8 cellular contexts compared by ENCODE assay signal in genomic region chr17:42019509-42020404, GRCh38. TPM values are rescaled to one million over a fixed set of nuclear protein-coding genes. Genes with fewer than 3 reads are reported as not detected.
DNase-seq lines count a peak whose midpoint lies in the region; ATAC-seq and TF ChIP-seq lines count a peak whose summit lies in the region.

Gene NKIRAS2, plus strand, starts transcription at chr17:42020090. Its CDS starts 1,488 bp downstream, at chr17:42021578.

- TF ChIP-seq EP300 in neural cell (conservative IDR thresholded peaks at IDR 0.05; ENCODE audit: poor library complexity, severe bottlenecking): peak; percentile 42

- H3K4me1 Mint-ChIP-seq in stimulated activated naive CD8-positive, alpha-beta T cell treated with anti-CD3 and anti-CD28 coated beads, Interleukin-15, amount 100 ng/mL, for 72 hours: peaks cover 65% of the 10 kb centered on the region

- H3F3A ChIP-seq in GM23248 (ENCODE audit: insufficient read depth): peaks cover 18% of the 10 kb centered on the region
- no peaks in the 10 kb centered on the region for H3F3A ChIP-seq in Loucy (ENCODE audit: low read depth)
- H3F3A ChIP-seq in neural cell (ENCODE audit: insufficient read depth, low read length, poor library complexity, severe bottlenecking): no peaks in the 10 kb centered on the region

- H3K4me3 ChIP-seq in GM23248 (peak within 1 kb of the TSS; percentile 87), Loucy (ENCODE audit: low read length, poor library complexity, severe bottlenecking) (peak within 1 kb of the TSS; percentile 94), fibroblast of the aortic adventitia (ENCODE audit: low read depth, low read length) (peak within 1 kb of the TSS; percentile 88), neural cell (ENCODE audit: low read length) (peak within 1 kb of the TSS; percentile 99)

- peak within 1 kb of the TSS; percentile 94 for H2AFZ ChIP-seq in GM23248
- peak within 1 kb of the TSS; percentile 84 for H2AFZ ChIP-seq in Loucy (ENCODE audit: low read length)
- peak within 1 kb of the TSS; percentile 74 for H2AFZ ChIP-seq in neural cell (ENCODE audit: low read depth, low read length)

- peak; percentile 78 for DNase-seq in DMS114 treated with DMSO at 0.1 percent for 48 hours (lab: John Stamatoyannopoulos, UW; ENCODE audit: unreplicated experiment)
- peak; percentile 97 for DNase-seq in GM23248
- peak; percentile 91 for DNase-seq in activated T-helper 9 cell treated with anti-CD3 and anti-CD28 coated beads, Interleukin-2, amount 50 U/mL, for 16 hours (ENCODE audit: low read depth)
- peak; percentile 83 for DNase-seq in fibroblast of the aortic adventitia (ENCODE audit: low read depth)
- DNase-seq in stimulated activated naive CD8-positive, alpha-beta T cell treated with anti-CD3 and anti-CD28 coated beads, Interleukin-15, amount 100 ng/mL, for 72 hours: peak; percentile 92 to 93

- peak within 1 kb of the TSS; percentile 93 for H3K9ac ChIP-seq in GM23248
- peak within 1 kb of the TSS; percentile 96 for H3K9ac ChIP-seq in Loucy (ENCODE audit: low read depth, low read length, poor library complexity, severe bottlenecking)
- H3K9ac ChIP-seq in neural cell (ENCODE audit: low read length): peak within 1 kb of the TSS; percentile 96

- H3K27ac Mint-ChIP-seq in stimulated activated naive CD8-positive, alpha-beta T cell treated with anti-CD3 and anti-CD28 coated beads, Interleukin-15, amount 100 ng/mL, for 72 hours: peak within 1 kb of the TSS; percentile 63 to 96

- peaks cover 20% of the 10 kb centered on the region for H3K4me1 ChIP-seq in GM23248 (ENCODE audit: insufficient read depth)
- H3K4me1 ChIP-seq in Loucy (ENCODE audit: insufficient read depth, low read length, poor library complexity, severe bottlenecking): peaks cover 42% of the 10 kb centered on the region

- peak; percentile 83 for TF ChIP-seq CTCF in Loucy (conservative IDR thresholded peaks at IDR 0.05; ENCODE audit: low read length)
- TF ChIP-seq CTCF in fibroblast of the aortic adventitia (IDR thresholded peaks at IDR 0.05; ENCODE audit: insufficient read depth, low read length): peak; percentile 93
- peak; percentile 93 for TF ChIP-seq CTCF in neural cell (IDR thresholded peaks at IDR 0.05; ENCODE audit: poor library complexity, severe bottlenecking)

- peak; percentile 75 for TF ChIP-seq POLR2A in Raji (IDR thresholded peaks at IDR 0.05; ENCODE audit: insufficient read depth, low read depth, low read length)

- ATAC-seq in stimulated activated naive CD8-positive, alpha-beta T cell treated with anti-CD3 and anti-CD28 coated beads, Interleukin-15, amount 100 ng/mL, for 72 hours: peak; percentile 83

- H3K9me2 ChIP-seq in GM23248 (ENCODE audit: insufficient read depth): no peaks in the 10 kb centered on the region
- no peaks in the 10 kb centered on the region for H3K9me2 ChIP-seq in Loucy (replicated peaks; ENCODE audit: low read depth, low read length)
- H3K9me2 ChIP-seq in neural cell (ENCODE audit: insufficient read depth, low read length): no peaks in the 10 kb centered on the region

- H4K20me1 ChIP-seq in GM23248 (ENCODE audit: insufficient read depth) (no peaks in the 10 kb centered on the region), Loucy (ENCODE audit: insufficient read depth, low read length, poor library complexity, severe bottlenecking) (peaks cover 9% of the 10 kb centered on the region), neural cell (ENCODE audit: insufficient read depth) (no peaks in the 10 kb centered on the region)

- H3K4me2 ChIP-seq in GM23248 (ENCODE audit: unreplicated experiment) (peak within 1 kb of the TSS; percentile 94), Loucy (ENCODE audit: low read depth, low read length, poor library complexity, severe bottlenecking) (peak within 1 kb of the TSS; percentile 74), neural cell (ENCODE audit: low read length) (peak within 1 kb of the TSS; percentile 96)

- H3K4me3 Mint-ChIP-seq in stimulated activated naive CD8-positive, alpha-beta T cell treated with anti-CD3 and anti-CD28 coated beads, Interleukin-15, amount 100 ng/mL, for 72 hours: peak within 1 kb of the TSS; percentile 96 to 99

- TF ChIP-seq RAD21 in neural cell (conservative IDR thresholded peaks at IDR 0.05): peak; percentile 38

- no peaks in the 10 kb centered on the region for H3K9me3 ChIP-seq in GM23248 (ENCODE audit: low read depth)
- H3K9me3 ChIP-seq in Loucy (ENCODE audit: insufficient read depth, low read depth, low read length): no peaks in the 10 kb centered on the region
- no peaks in the 10 kb centered on the region for H3K9me3 ChIP-seq in neural cell (ENCODE audit: low read length)

- in situ Hi-C loops in GM23248 (cut with MboI): no loop called here

- peaks cover 4 to 11% of the 10 kb centered on the region in 2 donors for H3K9me3 Mint-ChIP-seq in stimulated activated naive CD8-positive, alpha-beta T cell treated with anti-CD3 and anti-CD28 coated beads, Interleukin-15, amount 100 ng/mL, for 72 hours

- H3K27me3 Mint-ChIP-seq in stimulated activated naive CD8-positive, alpha-beta T cell treated with anti-CD3 and anti-CD28 coated beads, Interleukin-15, amount 100 ng/mL, for 72 hours: no peaks in the 10 kb centered on the region

- H3K27ac ChIP-seq in GM23248 (peak within 1 kb of the TSS; percentile 69), neural cell (ENCODE audit: low read length) (peak within 1 kb of the TSS; percentile 81)

- no peaks in the 10 kb centered on the region for H3K36me3 ChIP-seq in GM23248 (ENCODE audit: low read depth)
- H3K36me3 ChIP-seq in Loucy (ENCODE audit: insufficient read depth, low read length): peaks cover 6% of the 10 kb centered on the region; the same call in 1 of the 2 replicates
- no peaks in the 10 kb centered on the region for H3K36me3 ChIP-seq in neural cell (ENCODE audit: insufficient read depth, low read length)

- H3K27me3 ChIP-seq in GM23248 (replicated peaks; ENCODE audit: insufficient read depth) (no peaks in the 10 kb centered on the region), Loucy (ENCODE audit: insufficient read depth, low read length, poor library complexity, severe bottlenecking) (no peaks in the 10 kb centered on the region), neural cell (ENCODE audit: insufficient read depth, low read depth, low read length) (no peaks in the 10 kb centered on the region)

- 10 to 11% methylated on average over 36 to 43 of the region's 49 CpGs for whole genome bisulfite sequencing in GM23248 (ENCODE audit: low coverage in 1 of 2, low lambda C conversion rate in 2 of 2, missing lambda C conversion rate in 2 of 2), 2 experiments

- H3K79me2 ChIP-seq in GM23248 (ENCODE audit: insufficient read depth): peaks cover 55% of the 10 kb centered on the region
- peaks cover 52% of the 10 kb centered on the region for H3K79me2 ChIP-seq in Loucy (ENCODE audit: insufficient read depth, low read length)
- H3K79me2 ChIP-seq in neural cell (replicated peaks; ENCODE audit: insufficient read depth, low read length): peaks cover 40% of the 10 kb centered on the region

TF ChIP-seq in neural cell, 6 proteins besides CTCF, POLR2A, EP300 and RAD21:
- TF ChIP-seq EZH2 (IDR thresholded peaks at IDR 0.05; ENCODE audit: borderline replicate concordance, insufficient read depth, low read length, poor library complexity, severe bottlenecking) (no peak), REST (IDR thresholded peaks at IDR 0.05; ENCODE audit: borderline replicate concordance) (peak; percentile 49), POLR2AphosphoS5 (IDR thresholded peaks at IDR 0.05) (peak; percentile 87), MXI1 (conservative IDR thresholded peaks at IDR 0.05; ENCODE audit: poor library complexity, severe bottlenecking) (peak; percentile 56), SMC3 (conservative IDR thresholded peaks at IDR 0.05; ENCODE audit: poor library complexity) (peak; percentile 28), TAF1 (IDR thresholded peaks at IDR 0.05; ENCODE audit: low read depth) (peak; percentile 50)
TF ChIP-seq in neural cell: peak in this region for 5.

RNA-seq across cellular contexts. Expression of gene NKIRAS2, which starts in this region (rescaled TPM):
- total RNA-seq in GM23248 (2014; rRNA removed; shearing (Covaris generic)): 70.8 and 71.2 TPM in 2 replicates
- polyA plus RNA-seq in GM23248 (2016; fragmentation: Nextera tagmentation; extraction: Ambion mirVana): 66.5 and 67.5 TPM in 2 replicates
- total RNA-seq in fibroblast of the aortic adventitia (ENCODE audit: low replicate concordance): 17.1 and 27.1 TPM in 2 replicates
- polyA plus RNA-seq in neural cell: 60.2 and 69.9 TPM in 2 replicates
- polyA minus RNA-seq in neural cell: 59.3 and 68.2 TPM in 2 replicates

Comparison
In these comparisons a context has a peak if more than half of its experiments do, and no peak if none do; other contexts are left out.
1. Peak in every context shown above with its lines: DNase-seq, ATAC-seq, H3K4me3 ChIP-seq and H3K27ac ChIP-seq.